2 cellular contexts compared by ENCODE assay signal in the genomic region with DNA sequence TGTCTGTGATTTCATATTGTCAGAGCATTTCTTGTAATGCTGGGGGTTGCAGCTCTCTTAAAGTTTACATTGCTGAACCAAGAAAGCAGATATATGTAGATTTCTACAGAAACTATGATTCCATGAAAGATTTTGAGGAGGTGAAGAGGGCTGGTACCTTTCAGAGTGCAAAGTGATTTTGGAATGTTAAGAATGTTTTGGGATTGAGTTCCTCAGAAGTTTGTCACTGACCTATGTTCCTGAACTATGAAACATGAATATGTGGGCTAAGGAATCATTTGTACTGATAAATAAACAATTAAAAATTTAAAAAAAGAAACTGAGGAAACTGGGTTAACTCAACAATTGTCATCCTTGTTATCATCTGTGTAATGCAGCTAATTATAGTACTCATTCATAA.
TF ChIP-seq lines count a peak whose summit lies in the region.

No MANE protein-coding gene starts in this region.

TF ChIP-seq in A549, 52 proteins besides CTCF, POLR2A, EP300 and RAD21:
- TF ChIP-seq ZC3H11A (IDR thresholded peaks at IDR 0.05) = no peak
- no peak for TF ChIP-seq FOSB (CRISPR knock-in tag; IDR thresholded peaks at IDR 0.05)
- no peak for TF ChIP-seq PHF8 (IDR thresholded peaks at IDR 0.05; ENCODE audit: borderline replicate concordance, low read depth)
- TF ChIP-seq, protein P1, sequence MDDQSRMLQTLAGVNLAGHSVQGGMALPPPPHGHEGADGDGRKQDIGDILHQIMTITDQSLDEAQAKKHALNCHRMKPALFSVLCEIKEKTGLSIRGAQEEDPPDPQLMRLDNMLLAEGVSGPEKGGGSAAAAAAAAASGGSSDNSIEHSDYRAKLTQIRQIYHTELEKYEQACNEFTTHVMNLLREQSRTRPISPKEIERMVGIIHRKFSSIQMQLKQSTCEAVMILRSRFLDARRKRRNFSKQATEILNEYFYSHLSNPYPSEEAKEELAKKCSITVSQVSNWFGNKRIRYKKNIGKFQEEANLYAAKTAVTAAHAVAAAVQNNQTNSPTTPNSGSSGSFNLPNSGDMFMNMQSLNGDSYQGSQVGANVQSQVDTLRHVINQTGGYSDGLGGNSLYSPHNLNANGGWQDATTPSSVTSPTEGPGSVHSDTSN (IDR thresholded peaks at IDR 0.05) = no peak
- TF ChIP-seq RFX5 (IDR thresholded peaks at IDR 0.05) = no peak
- TF ChIP-seq POLR2AphosphoS2 (conservative IDR thresholded peaks at IDR 0.05; ENCODE audit: low read length) = no peak
- no peak for TF ChIP-seq HOXA7 (CRISPR knock-in tag; IDR thresholded peaks at IDR 0.05)
- TF ChIP-seq MYC (IDR thresholded peaks at IDR 0.05; ENCODE audit: borderline replicate concordance, low read length) = no peak
- no peak for TF ChIP-seq FOXS1 (CRISPR knock-in tag; IDR thresholded peaks at IDR 0.05)

TF ChIP-seq in SK-N-SH, 30 proteins besides CTCF, POLR2A, EP300 and RAD21:
- TF ChIP-seq GABPA (IDR thresholded peaks at IDR 0.05; ENCODE audit: low read depth) (no peak), TAF1 (IDR thresholded peaks at IDR 0.05; ENCODE audit: borderline replicate concordance, low read depth, low read length) (no peak), NFIC (IDR thresholded peaks at IDR 0.05; ENCODE audit: borderline replicate concordance) (no peak), MEF2A (IDR thresholded peaks at IDR 0.05; ENCODE audit: borderline replicate concordance, low read depth) (no peak), RCOR1 (IDR thresholded peaks at IDR 0.05; ENCODE audit: low read length) (no peak), FOXJ3 (CRISPR knock-in tag; IDR thresholded peaks at IDR 0.05) (no peak)
- TF ChIP-seq, protein P2, sequence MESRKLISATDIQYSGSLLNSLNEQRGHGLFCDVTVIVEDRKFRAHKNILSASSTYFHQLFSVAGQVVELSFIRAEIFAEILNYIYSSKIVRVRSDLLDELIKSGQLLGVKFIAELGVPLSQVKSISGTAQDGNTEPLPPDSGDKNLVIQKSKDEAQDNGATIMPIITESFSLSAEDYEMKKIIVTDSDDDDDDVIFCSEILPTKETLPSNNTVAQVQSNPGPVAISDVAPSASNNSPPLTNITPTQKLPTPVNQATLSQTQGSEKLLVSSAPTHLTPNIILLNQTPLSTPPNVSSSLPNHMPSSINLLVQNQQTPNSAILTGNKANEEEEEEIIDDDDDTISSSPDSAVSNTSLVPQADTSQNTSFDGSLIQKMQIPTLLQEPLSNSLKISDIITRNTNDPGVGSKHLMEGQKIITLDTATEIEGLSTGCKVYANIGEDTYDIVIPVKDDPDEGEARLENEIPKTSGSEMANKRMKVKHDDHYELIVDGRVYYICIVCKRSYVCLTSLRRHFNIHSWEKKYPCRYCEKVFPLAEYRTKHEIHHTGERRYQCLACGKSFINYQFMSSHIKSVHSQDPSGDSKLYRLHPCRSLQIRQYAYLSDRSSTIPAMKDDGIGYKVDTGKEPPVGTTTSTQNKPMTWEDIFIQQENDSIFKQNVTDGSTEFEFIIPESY (IDR thresholded peaks at IDR 0.05; ENCODE audit: borderline replicate concordance, low read depth) = no peak
- TF ChIP-seq, protein P3, sequence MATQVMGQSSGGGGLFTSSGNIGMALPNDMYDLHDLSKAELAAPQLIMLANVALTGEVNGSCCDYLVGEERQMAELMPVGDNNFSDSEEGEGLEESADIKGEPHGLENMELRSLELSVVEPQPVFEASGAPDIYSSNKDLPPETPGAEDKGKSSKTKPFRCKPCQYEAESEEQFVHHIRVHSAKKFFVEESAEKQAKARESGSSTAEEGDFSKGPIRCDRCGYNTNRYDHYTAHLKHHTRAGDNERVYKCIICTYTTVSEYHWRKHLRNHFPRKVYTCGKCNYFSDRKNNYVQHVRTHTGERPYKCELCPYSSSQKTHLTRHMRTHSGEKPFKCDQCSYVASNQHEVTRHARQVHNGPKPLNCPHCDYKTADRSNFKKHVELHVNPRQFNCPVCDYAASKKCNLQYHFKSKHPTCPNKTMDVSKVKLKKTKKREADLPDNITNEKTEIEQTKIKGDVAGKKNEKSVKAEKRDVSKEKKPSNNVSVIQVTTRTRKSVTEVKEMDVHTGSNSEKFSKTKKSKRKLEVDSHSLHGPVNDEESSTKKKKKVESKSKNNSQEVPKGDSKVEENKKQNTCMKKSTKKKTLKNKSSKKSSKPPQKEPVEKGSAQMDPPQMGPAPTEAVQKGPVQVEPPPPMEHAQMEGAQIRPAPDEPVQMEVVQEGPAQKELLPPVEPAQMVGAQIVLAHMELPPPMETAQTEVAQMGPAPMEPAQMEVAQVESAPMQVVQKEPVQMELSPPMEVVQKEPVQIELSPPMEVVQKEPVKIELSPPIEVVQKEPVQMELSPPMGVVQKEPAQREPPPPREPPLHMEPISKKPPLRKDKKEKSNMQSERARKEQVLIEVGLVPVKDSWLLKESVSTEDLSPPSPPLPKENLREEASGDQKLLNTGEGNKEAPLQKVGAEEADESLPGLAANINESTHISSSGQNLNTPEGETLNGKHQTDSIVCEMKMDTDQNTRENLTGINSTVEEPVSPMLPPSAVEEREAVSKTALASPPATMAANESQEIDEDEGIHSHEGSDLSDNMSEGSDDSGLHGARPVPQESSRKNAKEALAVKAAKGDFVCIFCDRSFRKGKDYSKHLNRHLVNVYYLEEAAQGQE (IDR thresholded peaks at IDR 0.05; ENCODE audit: low read depth, low read length) = no peak
TF ChIP-seq in SK-N-SH: peak in this region for 0.
